ENCODE assay signal across 25 cellular contexts in the genomic region with DNA sequence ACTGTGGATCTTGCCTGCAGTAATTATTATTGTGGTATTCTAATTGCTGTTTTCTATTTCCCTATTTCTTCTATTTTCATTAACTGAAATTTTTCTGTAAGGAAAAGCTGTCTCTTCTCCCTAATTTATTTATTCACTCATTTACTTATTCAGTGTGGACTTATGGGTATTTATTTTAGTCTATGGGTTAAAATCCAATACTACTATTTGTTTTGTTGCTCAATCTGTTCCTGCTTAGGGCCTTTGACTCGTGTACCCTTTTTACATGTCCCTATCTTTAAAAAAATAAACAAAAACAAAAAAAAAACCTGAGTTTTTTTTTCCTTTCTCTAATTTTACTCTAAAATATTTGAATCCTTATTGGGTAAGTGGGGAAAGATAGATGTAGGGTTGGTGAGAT.
DNase-seq lines count a peak whose midpoint lies in the region; ATAC-seq, FAIRE-seq and TF ChIP-seq lines count a peak whose summit lies in the region.
"Had no signal": no experiment of that assay in that cellular context is flagged by ENCODE, and none has a peak within 500 bp of the region (broad histone marks: within the 10 kb centered on the region; RNA-seq: fewer than 3 reads in every experiment).

No MANE protein-coding gene starts in this region.

- no peaks in the 10 kb centered on the region for H3K36me3 Mint-ChIP-seq in dendritic cell treated with granulocyte-macrophage colony-stimulating factor and Interleukin-4, amounts not matched to agents 40 ng/mL and 50 ng/mL, for 4 days (ENCODE audit: low read depth)
- H3K36me3 Mint-ChIP-seq in nephron progenitor cell (ENCODE audit: low read depth), result peaks cover 5% of the 10 kb centered on the region
- H3K36me3 Mint-ChIP-seq: natural killer cell had no signal

- DNase-seq in GM23248, result no peak
- DNase-seq in nephron progenitor cell, result no peak
- no peak for DNase-seq in activated T-cell treated with anti-CD3 and anti-CD28 coated beads, Interleukin-2, amount 50 U/mL, for 1 hour
- no peak for DNase-seq in GM03348 (ENCODE audit: low spot score)
- DNase-seq in GM12891 (ENCODE audit: insufficient read length, low spot score), result no peak
- DNase-seq: activated CD4-positive, alpha-beta T cell treated with anti-CD3 and anti-CD28 coated beads, Interleukin-2, amount 10 ng/mL, durations not matched to agents 24 days and 14 days; activated naive CD8-positive, alpha-beta T cell treated with anti-CD3 and anti-CD28 coated beads, Interleukin-2, amount 50 U/mL, for 24 hours; dermis blood vessel endothelial cell; DMS53; endodermal cell; foreskin keratinocyte; lower lobe of right lung; natural killer cell; NCI-H1694; pancreas; SIG-M5; stimulated activated CD4-positive, alpha-beta T cell treated with anti-CD3 and anti-CD28 coated beads, Interleukin-4, amount 100 ng/mL, for 1 hour; SW 1271 had no signal

- H3K27ac Mint-ChIP-seq in dendritic cell treated with granulocyte-macrophage colony-stimulating factor and Interleukin-4, amounts not matched to agents 40 ng/mL and 50 ng/mL, for 4 days, result peak overlapping the region; percentile 93
- H3K27ac Mint-ChIP-seq in nephron progenitor cell, result peak overlapping the region; percentile 98
- H3K27ac Mint-ChIP-seq: activated CD4-positive, alpha-beta T cell treated with anti-CD3 and anti-CD28 coated beads, Interleukin-2, amount 10 ng/mL, durations not matched to agents 24 days and 14 days; activated naive CD8-positive, alpha-beta T cell treated with anti-CD3 and anti-CD28 coated beads, Interleukin-2, amount 50 U/mL, for 24 hours; endodermal cell; IgD-negative memory B cell; natural killer cell had no signal

- TF ChIP-seq CTCF in nephron progenitor cell (IDR thresholded peaks at IDR 0.05), result no peak

- H3K79me2 ChIP-seq in GM23248 (ENCODE audit: insufficient read depth), result no peaks in the 10 kb centered on the region

- no peak for TF ChIP-seq POLR2A in GM12891 (IDR thresholded peaks at IDR 0.05; ENCODE audit: low read depth, low read length)

- no peaks in the 10 kb centered on the region for H4K20me1 ChIP-seq in GM23248 (ENCODE audit: insufficient read depth)

- H3K4me3 Mint-ChIP-seq in dendritic cell treated with granulocyte-macrophage colony-stimulating factor and Interleukin-4, amounts not matched to agents 40 ng/mL and 50 ng/mL, for 4 days, result no peak overlapping the region
- no peak overlapping the region for H3K4me3 Mint-ChIP-seq in nephron progenitor cell
- H3K4me3 Mint-ChIP-seq: activated CD4-positive, alpha-beta T cell treated with anti-CD3 and anti-CD28 coated beads, Interleukin-2, amount 10 ng/mL, durations not matched to agents 24 days and 14 days; activated naive CD8-positive, alpha-beta T cell treated with anti-CD3 and anti-CD28 coated beads, Interleukin-2, amount 50 U/mL, for 24 hours; central memory CD8-positive, alpha-beta T cell; endodermal cell; IgD-negative memory B cell; natural killer cell had no signal

- WGBS in GM23248 (ENCODE audit: low coverage in 1 of 2, low lambda C conversion rate in 2 of 2, missing lambda C conversion rate in 2 of 2), 2 experiments, result 0 to 20% methylated on average over 1 of the region's 1 CpG

- H3K9me3 ChIP-seq in GM23248 (ENCODE audit: low read depth) (no peaks in the 10 kb centered on the region), skeletal muscle tissue (ENCODE audit: control insufficient read depth in 3 of 3, low read length in 3 of 3) (no peaks in the 10 kb centered on the region)
- H3K9me3 ChIP-seq: lower lobe of right lung, pancreas, tibial nerve had no signal

- peaks cover 2% of the 10 kb centered on the region for H3K27me3 Mint-ChIP-seq in dendritic cell treated with granulocyte-macrophage colony-stimulating factor and Interleukin-4, amounts not matched to agents 40 ng/mL and 50 ng/mL, for 4 days
- H3K27me3 Mint-ChIP-seq in nephron progenitor cell (ENCODE audit: low read depth, poor library complexity), result peaks cover 9% of the 10 kb centered on the region
- H3K27me3 Mint-ChIP-seq: activated CD4-positive, alpha-beta T cell treated with anti-CD3 and anti-CD28 coated beads, Interleukin-2, amount 10 ng/mL, durations not matched to agents 24 days and 14 days; activated naive CD8-positive, alpha-beta T cell treated with anti-CD3 and anti-CD28 coated beads, Interleukin-2, amount 50 U/mL, for 24 hours; central memory CD8-positive, alpha-beta T cell; IgD-negative memory B cell had no signal

- H2AFZ ChIP-seq in GM23248, result peak overlapping the region; percentile 69

- peak overlapping the region; percentile 91 for H3K27ac ChIP-seq in GM23248
- peak overlapping the region; percentile 76 for H3K27ac ChIP-seq in skeletal muscle tissue (ENCODE audit: low read depth, low read length)
- H3K27ac ChIP-seq: lower lobe of right lung, pancreas had no signal

- H3K9me3 Mint-ChIP-seq in dendritic cell treated with granulocyte-macrophage colony-stimulating factor and Interleukin-4, amounts not matched to agents 40 ng/mL and 50 ng/mL, for 4 days, result no peaks in the 10 kb centered on the region
- H3K9me3 Mint-ChIP-seq in nephron progenitor cell, result no peaks in the 10 kb centered on the region
- H3K9me3 Mint-ChIP-seq: activated naive CD8-positive, alpha-beta T cell treated with anti-CD3 and anti-CD28 coated beads, Interleukin-2, amount 50 U/mL, for 24 hours; central memory CD8-positive, alpha-beta T cell; endodermal cell; natural killer cell had no signal

- H3K4me3 ChIP-seq in GM23248 (no peak overlapping the region), skeletal muscle tissue (ENCODE audit: low read length in 3 of 3) (no peak overlapping the region)
- H3K4me3 ChIP-seq: lower lobe of right lung, pancreas, tibial nerve had no signal

- H3K36me3 ChIP-seq in GM23248 (ENCODE audit: low read depth) (no peaks in the 10 kb centered on the region), skeletal muscle tissue (ENCODE audit: control insufficient read depth in 3 of 3, insufficient read depth in 3 of 3, low read length in 3 of 3) (no peaks in the 10 kb centered on the region)
- H3K36me3 ChIP-seq: lower lobe of right lung, pancreas, tibial nerve had no signal

- H3K4me2 ChIP-seq in GM23248 (ENCODE audit: unreplicated experiment), result peak overlapping the region; percentile 49

- in situ Hi-C loops in GM23248 (cut with MboI), result no loop called here

- peaks cover 17% of the 10 kb centered on the region for H3F3A ChIP-seq in GM23248 (ENCODE audit: insufficient read depth)

- H3K4me1 ChIP-seq in GM23248 (ENCODE audit: insufficient read depth) (peaks cover 18% of the 10 kb centered on the region), skeletal muscle tissue (ENCODE audit: control insufficient read depth in 3 of 3, insufficient read depth in 3 of 3, low read length in 3 of 3) (peaks cover 8 to 25% (median 16%) of the 10 kb centered on the region in 3 donors)
- H3K4me1 ChIP-seq: foreskin keratinocyte, lower lobe of right lung had no signal

- no peak for FAIRE-seq in GM12891 (lab: Jason Lieb, UNC)
- FAIRE-seq: pancreas had no signal

- H3K27me3 ChIP-seq in GM23248 (replicated peaks; ENCODE audit: insufficient read depth) (no peaks in the 10 kb centered on the region), skeletal muscle tissue (ENCODE audit: control insufficient read depth in 3 of 3, insufficient read depth in 3 of 3, low read length in 3 of 3) (no peaks in the 10 kb centered on the region)
- H3K27me3 ChIP-seq: foreskin keratinocyte, pancreas, tibial nerve had no signal

- intact Hi-C loops in dendritic cell treated with granulocyte-macrophage colony-stimulating factor and Interleukin-4, amounts not matched to agents 40 ng/mL and 50 ng/mL, for 4 days (cut with micrococcal nuclease), result loop anchor here (5.0 kb wide), 1 partner anchor 49 kb away; no protein-coding TSS in a partner anchor

- H3K4me1 Mint-ChIP-seq in dendritic cell treated with granulocyte-macrophage colony-stimulating factor and Interleukin-4, amounts not matched to agents 40 ng/mL and 50 ng/mL, for 4 days (ENCODE audit: low read depth), result peaks cover 51% of the 10 kb centered on the region
- peaks cover 52% of the 10 kb centered on the region for H3K4me1 Mint-ChIP-seq in nephron progenitor cell
- H3K4me1 Mint-ChIP-seq: activated naive CD8-positive, alpha-beta T cell treated with anti-CD3 and anti-CD28 coated beads, Interleukin-2, amount 50 U/mL, for 24 hours; central memory CD8-positive, alpha-beta T cell; natural killer cell had no signal

- H3K9ac ChIP-seq in GM23248 (peak overlapping the region; percentile 69), skeletal muscle tissue (ENCODE audit: low read depth in 1 of 3, low read length in 3 of 3) (no peak overlapping the region)

- no peaks in the 10 kb centered on the region for H3K9me2 ChIP-seq in GM23248 (ENCODE audit: insufficient read depth)

- no peak for ATAC-seq in HG02678 (IDR thresholded peaks at IDR 0.05; ENCODE audit: unreplicated experiment)
- ATAC-seq: activated naive CD8-positive, alpha-beta T cell treated with anti-CD3 and anti-CD28 coated beads, Interleukin-2, amount 50 U/mL, for 24 hours; HCT116; natural killer cell had no signal

TF ChIP-seq in GM12891, 5 proteins besides CTCF, POLR2A, EP300 and RAD21:
- TF ChIP-seq PAX5 (IDR thresholded peaks at IDR 0.05; ENCODE audit: insufficient read depth, low read length, severe bottlenecking) (no peak), POLR2AphosphoS5 (IDR thresholded peaks at IDR 0.05; ENCODE audit: low read depth, low read length) (no peak), POU2F2 (IDR thresholded peaks at IDR 0.05; ENCODE audit: low read depth, low read length) (no peak), SPI1 (IDR thresholded peaks at IDR 0.05; ENCODE audit: low read depth, low read length) (no peak), TAF1 (IDR thresholded peaks at IDR 0.05; ENCODE audit: low read depth, low read length) (no peak)
TF ChIP-seq in GM12891: peak in this region for 0.
